Comparison of ENCODE assay signal across 1 cellular context in genomic region chr17:74892974-74893911, GRCh38.
TF ChIP-seq lines count a peak whose summit lies in the region.

FADS6 (minus strand) TSS chr17:74893633; CDS start chr17:74893595, 38 bp downstream.

TF ChIP-seq in K562, 482 proteins besides CTCF, POLR2A, EP300 and RAD21 (continued from another document):
- TF ChIP-seq ZNF592 (IDR thresholded peaks at IDR 0.05): no peak
- TF ChIP-seq L3MBTL2 (IDR thresholded peaks at IDR 0.05): 0 out of 2 replicates have a peak, but pooled peaks have one; percentile 41
